In genomic region chr3:119292666-119293065, GRCh38 we compare ENCODE assay signal across 12 cellular contexts. TPM values are rescaled to one million over a fixed set of nuclear protein-coding genes. Genes with fewer than 3 reads are reported as not detected.
DNase-seq lines count a peak whose midpoint lies in the region; ATAC-seq and TF ChIP-seq lines count a peak whose summit lies in the region.
"Had no signal": no experiment of that assay in that cellular context is flagged by ENCODE, and none has a peak within 500 bp of the region (broad histone marks: within the 10 kb centered on the region; RNA-seq: fewer than 3 reads in every experiment).

No MANE protein-coding gene starts in this region.

- H3K4me3 Mint-ChIP-seq in activated naive CD4-positive, alpha-beta T cell treated with anti-CD3 and anti-CD28 coated beads, Interleukin-2, amount 10 ng/mL, durations not matched to agents 7 days and 5 days = peak overlapping the region; percentile 83
- peak overlapping the region; percentile 20 for H3K4me3 Mint-ChIP-seq in glutamatergic neuron (ENCODE audit: unreplicated experiment)

- H3K4me3 ChIP-seq in stomach smooth muscle (ENCODE audit: low read length in 2 of 2) = no peak overlapping the region

- peak overlapping the region; percentile 87 for H3K27ac ChIP-seq in stomach smooth muscle (ENCODE audit: low read length)

- peaks cover 3% of the 10 kb centered on the region for H3K36me3 Mint-ChIP-seq in activated naive CD4-positive, alpha-beta T cell treated with anti-CD3 and anti-CD28 coated beads, Interleukin-2, amount 10 ng/mL, durations not matched to agents 7 days and 5 days
- H3K36me3 Mint-ChIP-seq in glutamatergic neuron (ENCODE audit: unreplicated experiment) = peaks cover 4% of the 10 kb centered on the region

- TF ChIP-seq CTCF in glutamatergic neuron (IDR thresholded peaks at IDR 0.05; ENCODE audit: partially characterized antibody, unreplicated experiment) = no peak

- no peaks in the 10 kb centered on the region for H3K9me3 ChIP-seq in stomach smooth muscle (ENCODE audit: control insufficient read depth in 2 of 2, low read length in 2 of 2)

- no peaks in the 10 kb centered on the region for H3K36me3 ChIP-seq in stomach smooth muscle (ENCODE audit: control insufficient read depth in 2 of 2, insufficient read depth in 2 of 2, low read length in 2 of 2)

- H3K27me3 ChIP-seq in stomach smooth muscle (ENCODE audit: control insufficient read depth in 1 of 2, insufficient read depth in 2 of 2, low read length in 2 of 2) = peaks cover 0 to 2% of the 10 kb centered on the region in 2 donors

- peak overlapping the region; percentile 16 for H3K27ac Mint-ChIP-seq in activated naive CD4-positive, alpha-beta T cell treated with anti-CD3 and anti-CD28 coated beads, Interleukin-2, amount 10 ng/mL, durations not matched to agents 7 days and 5 days
- H3K27ac Mint-ChIP-seq in glutamatergic neuron (ENCODE audit: unreplicated experiment) = no peak overlapping the region

- peaks cover 49% of the 10 kb centered on the region for H3K27me3 Mint-ChIP-seq in activated naive CD4-positive, alpha-beta T cell treated with anti-CD3 and anti-CD28 coated beads, Interleukin-2, amount 10 ng/mL, durations not matched to agents 7 days and 5 days
- peaks cover 13% of the 10 kb centered on the region for H3K27me3 Mint-ChIP-seq in glutamatergic neuron (ENCODE audit: unreplicated experiment)

- ATAC-seq in GM18519 (IDR thresholded peaks at IDR 0.05; ENCODE audit: low FRiP score, unreplicated experiment) = no peak

- CTCF ChIA-PET in activated naive CD4-positive, alpha-beta T cell treated with anti-CD3 and anti-CD28 coated beads, Interleukin-2, amount 10 ng/mL, durations not matched to agents 7 days and 5 days (lab: Charles Lee) = no interaction called here

- no peak overlapping the region for H3K9ac ChIP-seq in stomach smooth muscle (ENCODE audit: low read length in 2 of 2)
- H3K9ac ChIP-seq: SK-N-SH had no signal

- H3K4me1 ChIP-seq in stomach smooth muscle (ENCODE audit: control insufficient read depth, insufficient read depth, low read length) = peaks cover 13% of the 10 kb centered on the region

- no peak for DNase-seq in activated naive CD4-positive, alpha-beta T cell treated with anti-CD3 and anti-CD28 coated beads, Interleukin-2, amount 10 ng/mL, durations not matched to agents 7 days and 5 days
- DNase-seq in activated naive CD4-positive, alpha-beta T cell treated with anti-CD3 and anti-CD28 coated beads, Interleukin-2, amount 50 U/mL, for 16 hours = no peak
- DNase-seq in activated CD4-positive, alpha-beta T cell treated with anti-CD3 and anti-CD28 coated beads for 4 hours = peak; percentile 23 to 33
- no peak for DNase-seq in glutamatergic neuron
- no peak for DNase-seq in retina
- DNase-seq in NCI-H345 treated with DMSO at 0.1 percent for 48 hours (lab: John Stamatoyannopoulos, UW; ENCODE audit: unreplicated experiment) = no peak
- DNase-seq: Kasumi-1, kidney glomerular epithelial cell, NCI-H510A, SK-N-SH had no signal

- peaks cover 12% of the 10 kb centered on the region for H3K9me3 Mint-ChIP-seq in activated naive CD4-positive, alpha-beta T cell treated with anti-CD3 and anti-CD28 coated beads, Interleukin-2, amount 10 ng/mL, durations not matched to agents 7 days and 5 days
- H3K9me3 Mint-ChIP-seq in glutamatergic neuron (ENCODE audit: unreplicated experiment) = peaks cover 11% of the 10 kb centered on the region

- H3K4me1 Mint-ChIP-seq in activated naive CD4-positive, alpha-beta T cell treated with anti-CD3 and anti-CD28 coated beads, Interleukin-2, amount 10 ng/mL, durations not matched to agents 7 days and 5 days = peaks cover 42% of the 10 kb centered on the region
- H3K4me1 Mint-ChIP-seq in glutamatergic neuron (ENCODE audit: low read depth, unreplicated experiment) = peaks cover 8% of the 10 kb centered on the region

RNA-seq across cellular contexts. Expression of gene ARHGAP31, which starts 1.5 kb away (rescaled TPM):
- total RNA-seq in glutamatergic neuron (ENCODE audit: unreplicated experiment) = 0.20 TPM

RNA-seq across cellular contexts. Expression of gene B4GALT4, which starts 52.0 kb away (rescaled TPM):
- total RNA-seq in glutamatergic neuron (ENCODE audit: unreplicated experiment) = 24.3 TPM

Comparison
In these comparisons a context has a peak if more than half of its experiments do, and no peak if none do; other contexts are left out.
1. DNase-seq: peak in activated CD4-positive, alpha-beta T cell treated with anti-CD3 and anti-CD28 coated beads for 4 hours (2 of 2); none in activated naive CD4-positive, alpha-beta T cell treated with anti-CD3 and anti-CD28 coated beads, Interleukin-2, amount 10 ng/mL, durations not matched to agents 7 days and 5 days (single experiment), activated naive CD4-positive, alpha-beta T cell treated with anti-CD3 and anti-CD28 coated beads, Interleukin-2, amount 50 U/mL, for 16 hours (single experiment), glutamatergic neuron (single experiment), retina (single experiment) and NCI-H345 treated with DMSO at 0.1 percent for 48 hours (single experiment).